ENCODE assay signal across 8 cellular contexts in the genomic region with DNA sequence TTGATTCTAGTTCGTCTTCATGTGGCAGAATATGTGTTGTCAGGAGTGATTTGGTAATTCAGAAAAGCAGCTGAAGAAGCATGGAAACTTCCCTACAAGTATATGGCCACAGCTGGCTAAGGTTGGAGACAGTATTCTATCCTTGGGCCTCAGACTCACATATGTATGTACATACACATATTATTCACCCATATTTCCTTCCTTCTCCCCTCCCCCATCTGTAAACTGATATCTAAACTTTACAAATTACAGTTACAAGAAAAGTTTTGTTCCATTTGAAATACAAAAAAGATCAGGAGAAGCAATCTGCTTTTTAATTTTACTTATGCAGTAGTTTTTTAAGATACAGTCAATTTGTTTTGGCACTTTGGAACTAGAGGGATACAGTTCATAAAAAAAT. TPM values are rescaled to one million over a fixed set of nuclear protein-coding genes. Genes with fewer than 3 reads are reported as not detected.
A peak's percentile ranks its signal among the peaks of the same experiment; 100 is the strongest.
DNase-seq lines count a peak whose midpoint lies in the region; ATAC-seq and TF ChIP-seq lines count a peak whose summit lies in the region.

No MANE protein-coding gene starts in this region.

- peaks cover 69% of the 10 kb centered on the region for H3K4me1 Mint-ChIP-seq in activated naive CD4-positive, alpha-beta T cell treated with anti-CD3 and anti-CD28 coated beads, Interleukin-2, amount 50 U/mL, for 24 hours

- H3K27ac Mint-ChIP-seq in activated naive CD4-positive, alpha-beta T cell treated with anti-CD3 and anti-CD28 coated beads, Interleukin-2, amount 50 U/mL, for 24 hours = peak overlapping the region; percentile 73

- TF ChIP-seq CTCF in WERI-Rb-1 (IDR thresholded peaks at IDR 0.05; ENCODE audit: low read depth, low read length) (no peak), upper lobe of left lung (IDR thresholded peaks at IDR 0.05) (no peak)

- no peak for ATAC-seq in upper lobe of left lung (ENCODE audit: low FRiP score in 2 of 2)

- TF ChIP-seq POLR2A in upper lobe of left lung (IDR thresholded peaks at IDR 0.05) = no peak

- peak overlapping the region; percentile 93 for H3K4me3 Mint-ChIP-seq in activated naive CD4-positive, alpha-beta T cell treated with anti-CD3 and anti-CD28 coated beads, Interleukin-2, amount 50 U/mL, for 24 hours

- H3K9me3 ChIP-seq in WERI-Rb-1 (ENCODE audit: severe bottlenecking) (no peaks in the 10 kb centered on the region), iPS-15b (ENCODE audit: control insufficient read depth, insufficient read depth, low read length) (no peaks in the 10 kb centered on the region), upper lobe of left lung (no peaks in the 10 kb centered on the region)

- no peaks in the 10 kb centered on the region for H3K27me3 Mint-ChIP-seq in activated naive CD4-positive, alpha-beta T cell treated with anti-CD3 and anti-CD28 coated beads, Interleukin-2, amount 50 U/mL, for 24 hours

- no peak overlapping the region for H3K9ac ChIP-seq in iPS-15b (ENCODE audit: low read depth, low read length)

- H3K9me3 Mint-ChIP-seq in activated naive CD4-positive, alpha-beta T cell treated with anti-CD3 and anti-CD28 coated beads, Interleukin-2, amount 50 U/mL, for 24 hours = no peaks in the 10 kb centered on the region

- H3K36me3 ChIP-seq in WERI-Rb-1 (peaks cover 47% of the 10 kb centered on the region), iPS-15b (ENCODE audit: control insufficient read depth, insufficient read depth, low read length) (no peaks in the 10 kb centered on the region), upper lobe of left lung (no peaks in the 10 kb centered on the region)

- H3K27ac ChIP-seq in WERI-Rb-1 (peak overlapping the region; percentile 100), upper lobe of left lung (peak overlapping the region; percentile 35 to 100 (median 100))

- H3K36me3 Mint-ChIP-seq in activated naive CD4-positive, alpha-beta T cell treated with anti-CD3 and anti-CD28 coated beads, Interleukin-2, amount 50 U/mL, for 24 hours = peaks cover 29% of the 10 kb centered on the region

- no peak for TF ChIP-seq EP300 in upper lobe of left lung (IDR thresholded peaks at IDR 0.05)

- no peak for DNase-seq in activated naive CD4-positive, alpha-beta T cell (lab: John Stamatoyannopoulos, UW)
- no peak for DNase-seq in WERI-Rb-1
- DNase-seq in upper lobe of left lung = no peak
- DNase-seq in stimulated activated CD4-positive, alpha-beta T cell treated with anti-CD3 and anti-CD28 coated beads, Interleukin-4, amount 100 ng/mL, for 24 hours = no peak
- DNase-seq in A172 (ENCODE audit: low spot score) = no peak
- DNase-seq in germinal center (ENCODE audit: low spot score) = no peak

- WGBS in upper lobe of left lung, 2 donors = 36 to 57% methylated on average over 1 of the region's 1 CpG

- H3K27me3 ChIP-seq in WERI-Rb-1 (ENCODE audit: insufficient read depth, low read depth, severe bottlenecking) (no peaks in the 10 kb centered on the region), iPS-15b (ENCODE audit: control insufficient read depth, insufficient read depth, low read length) (no peaks in the 10 kb centered on the region), upper lobe of left lung (no peaks in the 10 kb centered on the region)

- peak overlapping the region; percentile 94 for H3K4me3 ChIP-seq in WERI-Rb-1 (ENCODE audit: low read depth, low read length)
- peak overlapping the region; percentile 83 for H3K4me3 ChIP-seq in iPS-15b (ENCODE audit: low read depth, low read length)
- peak overlapping the region in 3 of 4 donors; percentile 74 to 93 (median 76) for H3K4me3 ChIP-seq in upper lobe of left lung

- H3K4me1 ChIP-seq in iPS-15b (ENCODE audit: control insufficient read depth, insufficient read depth, low read length) (no peaks in the 10 kb centered on the region), upper lobe of left lung (peaks cover 43 to 60% (median 51%) of the 10 kb centered on the region in 4 donors)

RNA-seq across cellular contexts. Expression of a gene that starts 3.1 kb away (rescaled TPM):
- 100 to 1,000 TPM in 2 of 6 donors, 10 to 100 TPM in 4; 37.0 to 139 (median 77.0) TPM for total RNA-seq in upper lobe of left lung
- total RNA-seq in A172 (2014; rRNA removed; shearing (Covaris generic)) = 89.7 and 110 TPM in 2 replicates
